In genomic region chr10:4243169-4243568, GRCh38 we compare ENCODE assay signal across 12 cellular contexts.
DNase-seq lines count a peak whose midpoint lies in the region; ATAC-seq and TF ChIP-seq lines count a peak whose summit lies in the region.
"Had no signal": no experiment of that assay in that cellular context is flagged by ENCODE, and none has a peak within 500 bp of the region (broad histone marks: within the 10 kb centered on the region; RNA-seq: fewer than 3 reads in every experiment).

No MANE protein-coding gene starts in this region.

- H3K27me3 Mint-ChIP-seq in activated CD8-positive, alpha-beta T cell treated with anti-CD3 and anti-CD28 coated beads, Interleukin-2, amount 10 ng/mL, durations not matched to agents 7 days and 5 days (ENCODE audit: low read depth) = no peaks in the 10 kb centered on the region

- H3K27me3 ChIP-seq in HUES48 (ENCODE audit: control insufficient read depth, insufficient read depth, low read length) (no peaks in the 10 kb centered on the region), layer of hippocampus (ENCODE audit: control insufficient read depth, insufficient read depth, low read length) (no peaks in the 10 kb centered on the region), spleen (replicated peaks in 1 of 7) (no peaks in the 10 kb centered on the region)

- H3K4me1 ChIP-seq in HUES48 (ENCODE audit: control insufficient read depth, insufficient read depth, low read length) = peaks cover 28% of the 10 kb centered on the region
- peaks cover 0 to 24% (median 3%) of the 10 kb centered on the region in 6 donors for H3K4me1 ChIP-seq in spleen

- in situ Hi-C loops in astrocyte of the spinal cord (cut with HindIII; ENCODE audit: low sequenced_read_pairs) = loop anchor here (10.0 kb wide), 1 partner anchor 412 kb away; no protein-coding TSS in a partner anchor

- H3K9me3 Mint-ChIP-seq in activated CD8-positive, alpha-beta T cell treated with anti-CD3 and anti-CD28 coated beads, Interleukin-2, amount 10 ng/mL, durations not matched to agents 7 days and 5 days (ENCODE audit: insufficient read depth) = peaks cover 6% of the 10 kb centered on the region
- H3K9me3 Mint-ChIP-seq: activated naive CD4-positive, alpha-beta T cell treated with anti-CD3 and anti-CD28 coated beads, Interleukin-2, amount 10 ng/mL, durations not matched to agents 7 days and 5 days; immature natural killer cell had no signal

- CTCF ChIA-PET in activated CD8-positive, alpha-beta T cell treated with anti-CD3 and anti-CD28 coated beads, Interleukin-2, amount 10 ng/mL, durations not matched to agents 7 days and 5 days (lab: Charles Lee) = interaction anchor here (0.6 kb wide), 1 partner anchor 1553 kb away, joined by 3 read pairs; no protein-coding TSS in a partner anchor

- no peak overlapping the region for H3K9ac ChIP-seq in HUES48 (ENCODE audit: low read depth, low read length)

- no peak overlapping the region for H3K4me3 ChIP-seq in HUES48 (ENCODE audit: low read depth, low read length)
- peak overlapping the region; percentile 28 for H3K4me3 ChIP-seq in astrocyte of the spinal cord (ENCODE audit: low read depth, low read length)
- no peak overlapping the region for H3K4me3 ChIP-seq in spleen

- H3K36me3 Mint-ChIP-seq in activated CD8-positive, alpha-beta T cell treated with anti-CD3 and anti-CD28 coated beads, Interleukin-2, amount 10 ng/mL, durations not matched to agents 7 days and 5 days (ENCODE audit: low read depth) = no peaks in the 10 kb centered on the region
- H3K36me3 Mint-ChIP-seq: activated naive CD4-positive, alpha-beta T cell treated with anti-CD3 and anti-CD28 coated beads, Interleukin-2, amount 10 ng/mL, durations not matched to agents 7 days and 5 days had no signal

- TF ChIP-seq CTCF in astrocyte of the spinal cord (IDR thresholded peaks at IDR 0.05; ENCODE audit: low read depth, low read length) (no peak), spleen (IDR thresholded peaks at IDR 0.05 in 8 of 11, conservative IDR thresholded peaks at IDR 0.05 in 3 of 11) (no peak)

- TF ChIP-seq POLR2A in spleen (IDR thresholded peaks at IDR 0.05) = no peak

- POLR2A ChIA-PET in activated CD8-positive, alpha-beta T cell treated with anti-CD3 and anti-CD28 coated beads, Interleukin-2, amount 10 ng/mL, durations not matched to agents 7 days and 5 days (lab: Charles Lee) = no interaction called here

- WGBS in spleen, 5 donors = 81 to 90% (median 89%) methylated on average over 6 of the region's 6 CpGs

- no peaks in the 10 kb centered on the region for H3K9me3 ChIP-seq in HUES48 (ENCODE audit: control insufficient read depth, insufficient read depth, low read length)
- no peaks in the 10 kb centered on the region for H3K9me3 ChIP-seq in spleen

- intact Hi-C loops in spleen (cut with DNase I; ENCODE audit: low total_unique reads) = no loop called here

- DNase-seq in astrocyte of the spinal cord (ENCODE audit: low read depth, low spot score) (no peak), spleen (no peak), NCI-H82 treated with DMSO at 0.1 percent for 48 hours (lab: John Stamatoyannopoulos, UW; ENCODE audit: unreplicated experiment) (no peak), glomerular visceral epithelial cell (ENCODE audit: extremely low spot score) (no peak), SIG-M5 (lab: John Stamatoyannopoulos, UW) (no peak)
- no peak for DNase-seq in activated CD8-positive, alpha-beta T cell treated with anti-CD3 and anti-CD28 coated beads, Interleukin-2, amount 10 ng/mL, durations not matched to agents 7 days and 5 days
- DNase-seq: activated naive CD4-positive, alpha-beta T cell treated with anti-CD3 and anti-CD28 coated beads, Interleukin-2, amount 10 ng/mL, durations not matched to agents 7 days and 5 days; immature natural killer cell; NCI-H69; occipital lobe had no signal

- ATAC-seq in activated CD8-positive, alpha-beta T cell treated with anti-CD3 and anti-CD28 coated beads, Interleukin-2, amount 10 ng/mL, durations not matched to agents 7 days and 5 days = no peak

- no peak overlapping the region for H3K27ac Mint-ChIP-seq in activated CD8-positive, alpha-beta T cell treated with anti-CD3 and anti-CD28 coated beads, Interleukin-2, amount 10 ng/mL, durations not matched to agents 7 days and 5 days
- H3K27ac Mint-ChIP-seq: activated naive CD4-positive, alpha-beta T cell treated with anti-CD3 and anti-CD28 coated beads, Interleukin-2, amount 10 ng/mL, durations not matched to agents 7 days and 5 days had no signal

- no peaks in the 10 kb centered on the region for H3K36me3 ChIP-seq in HUES48 (ENCODE audit: control insufficient read depth, insufficient read depth, low read length)
- no peaks in the 10 kb centered on the region for H3K36me3 ChIP-seq in spleen

- no peak overlapping the region for H3K4me3 Mint-ChIP-seq in activated CD8-positive, alpha-beta T cell treated with anti-CD3 and anti-CD28 coated beads, Interleukin-2, amount 10 ng/mL, durations not matched to agents 7 days and 5 days
- H3K4me3 Mint-ChIP-seq: activated naive CD4-positive, alpha-beta T cell treated with anti-CD3 and anti-CD28 coated beads, Interleukin-2, amount 10 ng/mL, durations not matched to agents 7 days and 5 days; immature natural killer cell had no signal

- peak overlapping the region; percentile 91 for H3K27ac ChIP-seq in HUES48 (ENCODE audit: low read depth, low read length)
- peak overlapping the region; percentile 19 for H3K27ac ChIP-seq in layer of hippocampus (ENCODE audit: low read depth, low read length)
- H3K27ac ChIP-seq in spleen = peak overlapping the region in 5 of 8 donors; percentile 22 to 71 (median 66)

- peaks cover 47% of the 10 kb centered on the region for H3K4me1 Mint-ChIP-seq in activated CD8-positive, alpha-beta T cell treated with anti-CD3 and anti-CD28 coated beads, Interleukin-2, amount 10 ng/mL, durations not matched to agents 7 days and 5 days (ENCODE audit: low read depth)

Comparison
In these comparisons a context has a peak if more than half of its experiments do, and no peak if none do; other contexts are left out.
1. H3K27ac ChIP-seq: peak in every context shown above with its lines; median percentile 91 in HUES48; 66 in spleen; 19 in layer of hippocampus.